In genomic region chr17:74145756-74146155, GRCh38 we compare ENCODE assay signal across 26 cellular contexts. TPM values are rescaled to one million over a fixed set of nuclear protein-coding genes. Genes with fewer than 3 reads are reported as not detected.
DNase-seq lines count a peak whose midpoint lies in the region; ATAC-seq, FAIRE-seq and TF ChIP-seq lines count a peak whose summit lies in the region.
"Had no signal": no experiment of that assay in that cellular context is flagged by ENCODE, and none has a peak within 500 bp of the region (broad histone marks: within the 10 kb centered on the region; RNA-seq: fewer than 3 reads in every experiment).

No MANE protein-coding gene starts in this region.

- TF ChIP-seq CTCF in HepG2 (CRISPR knock-in tag; IDR thresholded peaks at IDR 0.05) (no peak), right lobe of liver (IDR thresholded peaks at IDR 0.05) (no peak), H1 (IDR thresholded peaks at IDR 0.05; ENCODE audit: control extremely low read depth in 1 of 3, insufficient read depth in 1 of 3, low read depth in 1 of 3, low read length in 3 of 3) (no peak), smooth muscle cell (IDR thresholded peaks at IDR 0.05; ENCODE audit: borderline replicate concordance, insufficient read depth, poor library complexity, severe bottlenecking) (no peak)

- CTCF ChIA-PET in HepG2 (lab: Yijun Ruan, JAX; ENCODE audit: low intra/inter-chr PET ratio, low total read pairs) (no interaction called here), H1 (lab: Charles Lee; ENCODE audit: partially characterized antibody) (interaction anchor here (1.3 to 1.9 kb wide), 4 partner anchors 8 to 60 kb away, joined by 3 to 7 read pairs (median 6); no protein-coding TSS in a partner anchor)

- peaks cover 25% of the 10 kb centered on the region for H3K9me3 ChIP-seq in HepG2 (ENCODE audit: low read length)
- H3K9me3 ChIP-seq in right lobe of liver, result no peaks in the 10 kb centered on the region
- peaks cover 2 to 15% of the 10 kb centered on the region in 2 experiments; a peak in 3 of 4 replicates for H3K9me3 ChIP-seq in H1 (ENCODE audit: insufficient read depth in 2 of 2, low read depth in 1 of 2, low read length in 1 of 2)
- peaks cover 3% of the 10 kb centered on the region for H3K9me3 ChIP-seq in smooth muscle cell (replicated peaks; ENCODE audit: low read depth)

- intact Hi-C loops in HepG2 (cut with micrococcal nuclease; ENCODE audit: unreplicated experiment), result no loop called here
- intact Hi-C loops in right lobe of liver (cut with DNase I), result no loop called here

- DNase-seq in HepG2 (ENCODE audit: low spot score) (no peak), right lobe of liver (no peak), H1 (ENCODE audit: low read depth in 1 of 2, low spot score in 2 of 2) (no peak), mesenteric fat pad (ENCODE audit: low spot score) (peak; percentile 24), ureter (ENCODE audit: low spot score) (peak; percentile 15), EL (no peak), NCI-H187 (lab: John Stamatoyannopoulos, UW) (no peak), smooth muscle cell (lab: John Stamatoyannopoulos, UW; ENCODE audit: unreplicated experiment) (no peak)
- DNase-seq: 8988T; ACHN; BE2C; GOT3; Karpas-422; NCI-H1092; NCI-H1436; NCI-H187 treated with DMSO at 0.1 percent for 48 hours; NCI-H2107; NCI-H524 treated with DMSO at 0.1 percent for 48 hours; NK-92 treated with Interleukin-12 subunit alpha and Interleukin-12 subunit beta, amount 100 ng/mL, for 24 hours; PC-9; RPMI8226; SHP77 had no signal

- FAIRE-seq in HepG2 (lab: Jason Lieb, UNC) (no peak), H1 (lab: Jason Lieb, UNC) (no peak)
- FAIRE-seq: D721Med had no signal

- BruUV-seq in HepG2 (replicated peaks; lab: Mats Ljungman, UMichigan), result no TSS peak

- no peak for ATAC-seq in HepG2
- ATAC-seq in right lobe of liver, result no peak
- ATAC-seq: HCT116 had no signal

- H3K23ac ChIP-seq in H1 (ENCODE audit: insufficient read length), result no peak overlapping the region

- no peak overlapping the region for H2AK5ac ChIP-seq in H1 (ENCODE audit: low read depth, low read length)

- H2BK5ac ChIP-seq in H1 (ENCODE audit: low read depth, low read length), result no peak overlapping the region

- no peak overlapping the region for H4K8ac ChIP-seq in H1 (ENCODE audit: extremely low read depth, insufficient read depth, low read length)

- H3K79me1 ChIP-seq in H1 (ENCODE audit: low read depth, low read length), result no peaks in the 10 kb centered on the region

- no peak for TF ChIP-seq RAD21 in HepG2 (CRISPR knock-in tag; IDR thresholded peaks at IDR 0.05)
- TF ChIP-seq RAD21 in H1 (IDR thresholded peaks at IDR 0.05 in 1 of 2, conservative IDR thresholded peaks at IDR 0.05 in 1 of 2; ENCODE audit: low read depth in 2 of 2, low read length in 2 of 2), result no peak

- no peaks in the 10 kb centered on the region for H3K36me3 ChIP-seq in HepG2 (replicated peaks in 1 of 2; ENCODE audit: control insufficient read depth in 1 of 2, insufficient read depth in 2 of 2, low read length in 2 of 2)
- H3K36me3 ChIP-seq in right lobe of liver, result no peaks in the 10 kb centered on the region
- no peaks in the 10 kb centered on the region for H3K36me3 ChIP-seq in H1 (ENCODE audit: control insufficient read depth in 2 of 4, insufficient read depth in 4 of 4, low read length in 3 of 4)
- H3K36me3 ChIP-seq in smooth muscle cell (ENCODE audit: low read depth), result no peaks in the 10 kb centered on the region
- H3K36me3 ChIP-seq: BE2C had no signal

- no peaks in the 10 kb centered on the region for H4K20me1 ChIP-seq in HepG2 (ENCODE audit: insufficient read depth, low read length)
- no peaks in the 10 kb centered on the region for H4K20me1 ChIP-seq in H1 (replicated peaks in 1 of 2; ENCODE audit: control insufficient read depth in 1 of 2, insufficient read depth in 2 of 2, low read length in 2 of 2)
- no peaks in the 10 kb centered on the region for H4K20me1 ChIP-seq in smooth muscle cell (ENCODE audit: low read depth)

- no peaks in the 10 kb centered on the region for H3F3A ChIP-seq in smooth muscle cell (ENCODE audit: low read depth)

- H2BK12ac ChIP-seq in H1 (ENCODE audit: low read depth, low read length), result 0 out of 2 replicates have a peak overlapping the region, but pooled peaks have one; percentile 23

- 16% methylated on average over 6 of the region's 6 CpGs for WGBS in HepG2 (ENCODE audit: low lambda C conversion rate)
- 28% methylated on average over 6 of the region's 6 CpGs for WGBS in right lobe of liver (ENCODE audit: insufficient coverage, low coverage, low lambda C conversion rate, missing lambda C conversion rate)
- WGBS in H1 (ENCODE audit: extremely low coverage in 1 of 2, insufficient coverage in 1 of 2, insufficient read length in 1 of 2, insufficient replicate concordance in 2 of 2, low coverage in 1 of 2, low lambda C conversion rate in 2 of 2, missing lambda C conversion rate in 1 of 2), 2 experiments, result 88% methylated on average over 6 of the region's 6 CpGs; no CpG with 5 or more reads in 1 of the 2 experiments
- WGBS in smooth muscle cell (ENCODE audit: low lambda C conversion rate), result 77% methylated on average over 6 of the region's 6 CpGs

- no peak overlapping the region; the same call in 1 of the 2 replicates for H3K18ac ChIP-seq in H1 (ENCODE audit: extremely low read depth, low read length)

- in situ Hi-C loops in HepG2 (cut with HindIII; ENCODE audit: extremely low pct_ligation_motif_present, low pct_unique_long_range_greater_than_20kb), result no loop called here

- no peak overlapping the region for H2BK20ac ChIP-seq in H1 (ENCODE audit: low read length)

- H4K91ac ChIP-seq in H1 (replicated peaks; ENCODE audit: insufficient read length, low read length), result no peak overlapping the region

- H2BK15ac ChIP-seq in H1 (ENCODE audit: low read length), result no peak overlapping the region

- H3K27ac ChIP-seq in HepG2 (ENCODE audit: extremely low read length, insufficient read depth, low read length), result no peak overlapping the region
- H3K27ac ChIP-seq in right lobe of liver, result no peak overlapping the region
- no peak overlapping the region for H3K27ac ChIP-seq in H1 (ENCODE audit: low read depth, low read length)
- no peak overlapping the region for H3K27ac ChIP-seq in smooth muscle cell (ENCODE audit: low read depth)
- H3K27ac ChIP-seq: HL-60, PC-9, SK-N-MC had no signal

- no peak overlapping the region for H3K9ac ChIP-seq in HepG2 (ENCODE audit: insufficient read depth, low read depth, low read length)
- no peak overlapping the region for H3K9ac ChIP-seq in H1 (replicated peaks in 1 of 4; ENCODE audit: extremely low read depth in 1 of 4, low read depth in 3 of 4, low read length in 3 of 4)
- no peak overlapping the region for H3K9ac ChIP-seq in smooth muscle cell (ENCODE audit: low read depth)

- H3K56ac ChIP-seq in H1 (replicated peaks; ENCODE audit: insufficient read length, low read depth, low read length), result no peak overlapping the region

- no peak overlapping the region for H3K4me2 ChIP-seq in HepG2 (ENCODE audit: low read depth, low read length)
- no peak overlapping the region for H3K4me2 ChIP-seq in H1 (ENCODE audit: insufficient read depth in 1 of 2, low read depth in 2 of 2, low read length in 2 of 2)
- H3K4me2 ChIP-seq in smooth muscle cell, result no peak overlapping the region
- H3K4me2 ChIP-seq: PC-9 had no signal

- no peak overlapping the region for H3K4ac ChIP-seq in H1 (replicated peaks; ENCODE audit: insufficient read length, low read depth, low read length)

- peaks cover 0 to 14% of the 10 kb centered on the region in 2 experiments for H3K27me3 ChIP-seq in HepG2 (ENCODE audit: control insufficient read depth in 1 of 2, insufficient read depth in 2 of 2, low read length in 2 of 2)
- H3K27me3 ChIP-seq in right lobe of liver, result no peaks in the 10 kb centered on the region
- H3K27me3 ChIP-seq in H1 (replicated peaks in 1 of 4; ENCODE audit: control insufficient read depth in 3 of 4, extremely low read depth in 1 of 4, insufficient read depth in 3 of 4, low read length in 3 of 4), result no peaks in the 10 kb centered on the region; a peak in 1 of 7 replicates
- H3K27me3 ChIP-seq in smooth muscle cell (ENCODE audit: low read depth), result no peaks in the 10 kb centered on the region
- H3K27me3 ChIP-seq: BE2C had no signal

- no peaks in the 10 kb centered on the region for H3K23me2 ChIP-seq in H1 (ENCODE audit: low read depth, low read length)

- POLR2A ChIA-PET in HepG2 (lab: Yijun Ruan, JAX) (no interaction called here), H1 (lab: Charles Lee; ENCODE audit: partially characterized antibody) (no interaction called here)

- H3K79me2 ChIP-seq in HepG2 (ENCODE audit: insufficient read depth, low read length), result no peaks in the 10 kb centered on the region
- no peaks in the 10 kb centered on the region for H3K79me2 ChIP-seq in H1 (ENCODE audit: control insufficient read depth in 1 of 2, insufficient read depth in 2 of 2, low read length in 2 of 2)
- no peaks in the 10 kb centered on the region for H3K79me2 ChIP-seq in smooth muscle cell (ENCODE audit: low read depth)

- H4K5ac ChIP-seq in H1 (ENCODE audit: insufficient read length, low read depth, low read length), result no peak overlapping the region

- no peaks in the 10 kb centered on the region for H3K4me1 ChIP-seq in HepG2 (ENCODE audit: insufficient read depth, low read length)
- no peaks in the 10 kb centered on the region for H3K4me1 ChIP-seq in right lobe of liver
- peaks cover 0 to 9% (median 4%) of the 10 kb centered on the region in 4 experiments; a peak in 2 of 7 replicates for H3K4me1 ChIP-seq in H1 (replicated peaks in 1 of 4; ENCODE audit: control insufficient read depth in 3 of 4, insufficient read depth in 4 of 4, low read length in 3 of 4)
- no peaks in the 10 kb centered on the region for H3K4me1 ChIP-seq in smooth muscle cell (ENCODE audit: low read depth)

- no peak overlapping the region for H3K14ac ChIP-seq in H1 (ENCODE audit: insufficient read length)

- no peak for TF ChIP-seq EP300 in HepG2 (IDR thresholded peaks at IDR 0.05; ENCODE audit: low read depth in 2 of 2, low read length in 2 of 2)
- no peak for TF ChIP-seq EP300 in HepG2 (CRISPR knock-in tag; IDR thresholded peaks at IDR 0.05; ENCODE audit: borderline replicate concordance)
- no peak for TF ChIP-seq EP300 in H1 (IDR thresholded peaks at IDR 0.05; ENCODE audit: borderline replicate concordance in 1 of 2, low read depth in 2 of 2, low read length in 2 of 2)

- TF ChIP-seq POLR2A in HepG2 (IDR thresholded peaks at IDR 0.05; ENCODE audit: insufficient read depth in 1 of 2, low read depth in 2 of 2, low read length in 2 of 2), result no peak
- TF ChIP-seq POLR2A in right lobe of liver (IDR thresholded peaks at IDR 0.05), result no peak
- no peak for TF ChIP-seq POLR2A in H1 (IDR thresholded peaks at IDR 0.05; ENCODE audit: control extremely low read depth in 1 of 2, low read depth in 2 of 2, low read length in 2 of 2)

- no peak overlapping the region for H2AFZ ChIP-seq in HepG2 (ENCODE audit: low read length)
- H2AFZ ChIP-seq in H1 (ENCODE audit: low read length), result peak overlapping the region; percentile 98
- H2AFZ ChIP-seq in smooth muscle cell (ENCODE audit: low read depth), result no peak overlapping the region
- H2AFZ ChIP-seq: PC-9 had no signal

- no peak overlapping the region for H3K4me3 ChIP-seq in HepG2 (replicated peaks in 1 of 3; ENCODE audit: insufficient read depth in 1 of 3, low read depth in 2 of 3, low read length in 3 of 3)
- H3K4me3 ChIP-seq in right lobe of liver, result no peak overlapping the region
- no peak overlapping the region for H3K4me3 ChIP-seq in H1 (ENCODE audit: extremely low read depth in 1 of 4, insufficient read depth in 2 of 4, low read depth in 3 of 4, low read length in 4 of 4)
- H3K4me3 ChIP-seq in smooth muscle cell, result no peak overlapping the region
- H3K4me3 ChIP-seq: PC-9, SK-N-MC had no signal

- no peak overlapping the region for H2BK120ac ChIP-seq in H1 (replicated peaks; ENCODE audit: low read depth, low read length)

RNA-seq across cellular contexts. Expression of gene RPL38, which starts 57.7 kb away (rescaled TPM):
- total RNA-seq in HepG2 (2016; rRNA removed; fragmentation: Illumina TruSeq; extraction: Trizol) (2,370 and 2,621 TPM in 2 replicates), right lobe of liver (100 to 1,000 TPM; 161 to 313 (median 282) TPM), mesenteric fat pad (642 TPM), ureter (1,081 TPM), smooth muscle cell (377 and 449 TPM in 2 replicates)
- 2,846 and 3,171 TPM in 2 replicates for total RNA-seq in HepG2 (2016; cell fraction: cytosol; rRNA removed; fragmentation: Illumina TruSeq; extraction: Trizol; ENCODE audit: low read depth)
- total RNA-seq in HepG2 (2016; cell fraction: insoluble cytoplasmic fraction; rRNA removed; fragmentation: Illumina TruSeq; extraction: Trizol), result 2,344 and 2,494 TPM in 2 replicates
- total RNA-seq in HepG2 (2016; cell fraction: membrane; rRNA removed; fragmentation: Illumina TruSeq; extraction: Trizol), result 4,564 and 4,636 TPM in 2 replicates
- total RNA-seq in HepG2 (2016; cell fraction: nucleus; rRNA removed; fragmentation: Illumina TruSeq; extraction: Trizol), result 746 and 817 TPM in 2 replicates
- polyA plus RNA-seq in HepG2 (2011; rRNA removed) (2,077 and 2,372 TPM in 2 replicates), H1 (2011; rRNA removed) (412 and 510 TPM in 2 replicates), smooth muscle cell (889 and 1,006 TPM in 2 replicates)
- polyA plus RNA-seq in HepG2 (2011; cell fraction: cytosol; rRNA removed), result 407 and 1,119 TPM in 2 replicates
- 463 and 488 TPM in 2 replicates for polyA plus RNA-seq in HepG2 (2011; cell fraction: nucleus; rRNA removed)
- 4,774 and 5,492 TPM in 2 replicates for polyA plus RNA-seq in HepG2 (2012)
- polyA plus RNA-seq in HepG2 (2016; cell fraction: cytosol; fragmentation: Illumina TruSeq; extraction: Trizol; ENCODE audit: low read depth), result 3,783 and 3,983 TPM in 2 replicates
- 2,521 and 2,667 TPM in 2 replicates for polyA plus RNA-seq in HepG2 (2016; cell fraction: insoluble cytoplasmic fraction; fragmentation: Illumina TruSeq; extraction: Trizol; ENCODE audit: low read depth)
- polyA plus RNA-seq in HepG2 (2016; cell fraction: membrane; fragmentation: Illumina TruSeq; extraction: Trizol; ENCODE audit: low read depth), result 4,834 and 4,888 TPM in 2 replicates
- 1,405 and 1,472 TPM in 2 replicates for polyA plus RNA-seq in HepG2 (2016; cell fraction: nucleus; fragmentation: Illumina TruSeq; extraction: Trizol; ENCODE audit: insufficient read depth, low read depth)
- 264 and 339 TPM in 2 replicates for polyA minus RNA-seq in HepG2 (2011; rRNA and poly(A)+ RNA removed; ENCODE audit: low replicate concordance)
- 484 and 523 TPM in 2 replicates for polyA minus RNA-seq in HepG2 (2011; cell fraction: cytosol; rRNA and poly(A)+ RNA removed)
- polyA minus RNA-seq in HepG2 (2011; cell fraction: nucleus; rRNA and poly(A)+ RNA removed), result 268 and 368 TPM in 2 replicates
- 1,195 and 1,222 TPM in 2 replicates for total RNA-seq in H1 (2021; fragmentation: NEBNext Ultra II Directional; extraction: Animal tissue kit (Norgen Biotek cat#: 25700))
- polyA plus RNA-seq in H1 (2011; cell fraction: cytosol; rRNA removed), result 1,085 TPM
- 1,333 TPM for polyA plus RNA-seq in H1 (2011; cell fraction: nucleus; rRNA removed)
- polyA plus RNA-seq in H1 (2012, experiment 1 of 2), result 3,837 to 6,357 TPM (median 4,194 TPM) in 4 replicates
- polyA plus RNA-seq in H1 (2012, experiment 2 of 2), result 920 TPM
- 4,258 TPM for polyA plus RNA-seq in H1 (2013, experiment 1 of 2)
- 4,313 TPM for polyA plus RNA-seq in H1 (2013, experiment 2 of 2)
- 802 and 987 TPM in 2 replicates for polyA minus RNA-seq in H1 (2011; rRNA and poly(A)+ RNA removed)
- polyA minus RNA-seq in H1 (2011; cell fraction: cytosol; rRNA and poly(A)+ RNA removed), result 425 TPM
- 337 TPM for polyA minus RNA-seq in H1 (2011; cell fraction: nucleus; rRNA and poly(A)+ RNA removed)

Comparison
In these comparisons a context has a peak if more than half of its experiments do, and no peak if none do; other contexts are left out.
1. DNase-seq: peak in mesenteric fat pad (single experiment) and ureter (single experiment); none in HepG2 (single experiment), right lobe of liver (0 of 3), H1 (0 of 2), EL (single experiment), NCI-H187 (0 of 2) and smooth muscle cell (single experiment).